15 cellular contexts compared by ENCODE assay signal in the genomic region with DNA sequence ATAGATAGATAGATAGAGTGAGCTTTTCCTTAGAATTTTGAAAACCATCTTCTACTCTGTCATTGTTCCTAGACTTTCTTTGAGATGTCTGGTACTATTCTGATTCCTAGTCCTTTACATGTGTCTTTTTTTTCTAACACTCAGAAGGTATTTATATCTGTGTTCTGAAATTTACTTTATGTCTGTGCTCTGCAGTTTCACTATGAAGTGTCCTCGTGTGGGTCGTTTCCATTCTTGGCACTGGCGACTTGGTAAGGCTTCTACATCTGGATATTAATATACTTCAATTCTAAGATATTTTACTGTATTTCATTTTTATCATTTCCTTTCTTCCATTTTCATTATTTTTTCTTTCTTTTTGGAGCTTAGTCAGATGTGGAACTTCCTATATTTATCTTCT.
DNase-seq lines count a peak whose midpoint lies in the region; ATAC-seq and TF ChIP-seq lines count a peak whose summit lies in the region.
"Had no signal": no experiment of that assay in that cellular context is flagged by ENCODE, and none has a peak within 500 bp of the region (broad histone marks: within the 10 kb centered on the region; RNA-seq: fewer than 3 reads in every experiment).

No MANE protein-coding gene starts in this region.

- no peaks in the 10 kb centered on the region for H3K4me1 ChIP-seq in right atrium auricular region
- H3K4me1 ChIP-seq in osteoblast (ENCODE audit: insufficient read depth, low read length), result no peaks in the 10 kb centered on the region

- no peak for TF ChIP-seq CTCF in GM13976 (IDR thresholded peaks at IDR 0.05; ENCODE audit: borderline replicate concordance, control extremely low read depth, extremely low read depth, insufficient read depth, missing control alignments)
- no peak for TF ChIP-seq CTCF in right atrium auricular region (IDR thresholded peaks at IDR 0.05)
- no peak for TF ChIP-seq CTCF in osteoblast (IDR thresholded peaks at IDR 0.05; ENCODE audit: extremely low read depth, low read depth, low read length)

- no peak overlapping the region for H3K4me2 ChIP-seq in osteoblast (ENCODE audit: insufficient read depth, low read length)
- H3K4me2 ChIP-seq: PC-9 had no signal

- H3K27me3 ChIP-seq in right atrium auricular region (no peaks in the 10 kb centered on the region), osteoblast (ENCODE audit: insufficient read depth, low read length) (no peaks in the 10 kb centered on the region)

- no peaks in the 10 kb centered on the region for H4K20me1 ChIP-seq in osteoblast (ENCODE audit: insufficient read depth, low read length)

- in situ Hi-C loops in GM13976 (cut with MboI; ENCODE audit: low sequenced_read_pairs, unreplicated experiment), result loop anchor here (25.0 kb wide), 1 partner anchor 237 kb away; a partner anchor contains a TSS

- H3K36me3 ChIP-seq in right atrium auricular region (no peaks in the 10 kb centered on the region), osteoblast (ENCODE audit: insufficient read depth, low read length) (no peaks in the 10 kb centered on the region)

- no peaks in the 10 kb centered on the region for H3K79me2 ChIP-seq in osteoblast (ENCODE audit: insufficient read depth, low read length)

- peak; percentile 16 for DNase-seq in GM13976 (ENCODE audit: low spot score)
- DNase-seq in HCEC 1CT, result no peak
- no peak for DNase-seq in OCI-M1 (lab: John Stamatoyannopoulos, UW)
- DNase-seq in right atrium auricular region (ENCODE audit: low spot score), result no peak
- no peak for DNase-seq in osteoblast (ENCODE audit: insufficient read length, low spot score, missing footprints)
- DNase-seq: ACHN; activated naive CD4-positive, alpha-beta T cell treated with Interleukin-2 at 50 U/mL for 16 hours; hypothalamus; NCI-H1436; NCI-H446; PC-9 had no signal

- H3K27ac ChIP-seq in right atrium auricular region (no peak overlapping the region), osteoblast (ENCODE audit: low read depth, low read length) (no peak overlapping the region)
- H3K27ac ChIP-seq: PC-9 had no signal

- peak; percentile 46 for ATAC-seq in GM19397 (IDR thresholded peaks at IDR 0.05; ENCODE audit: unreplicated experiment)
- peak; percentile 71 for ATAC-seq in HG02642 (IDR thresholded peaks at IDR 0.05; ENCODE audit: poor library complexity, unreplicated experiment)
- ATAC-seq in HG03378 (IDR thresholded peaks at IDR 0.05; ENCODE audit: unreplicated experiment), result peak; percentile 85
- ATAC-seq: SK-N-SH treated with all-trans-retinoic acid at 6 μM for 48 hours had no signal

- H3K4me3 ChIP-seq in right atrium auricular region (no peak overlapping the region), osteoblast (ENCODE audit: insufficient read depth, low read length) (no peak overlapping the region)
- H3K4me3 ChIP-seq: PC-9 had no signal

- H3K9me3 ChIP-seq in right atrium auricular region (no peaks in the 10 kb centered on the region), osteoblast (ENCODE audit: low read depth, low read length) (no peaks in the 10 kb centered on the region)

- H2AFZ ChIP-seq in osteoblast (ENCODE audit: low read length), result no peak overlapping the region
- H2AFZ ChIP-seq: PC-9 had no signal
